In the genomic region with DNA sequence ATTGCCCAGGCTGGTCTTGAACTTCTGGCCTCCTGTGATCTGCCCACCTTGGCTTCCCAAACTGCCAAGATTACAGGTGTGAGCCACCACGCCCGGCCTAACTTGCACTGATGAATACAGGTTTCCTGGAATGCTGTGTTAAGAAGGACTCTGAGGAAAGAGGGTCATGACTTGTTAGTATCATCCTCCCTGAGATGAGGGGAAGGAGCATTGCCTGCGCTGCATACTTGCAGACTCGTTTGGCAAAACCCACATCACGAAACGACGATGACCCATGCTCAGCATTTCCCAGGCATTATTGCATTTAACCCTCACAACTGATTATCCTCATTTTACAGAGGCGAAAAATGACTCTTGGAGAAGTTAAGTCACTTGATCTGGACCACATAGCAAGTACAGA, we compare ENCODE assay signal across 29 cellular contexts.
"Had no signal": no experiment of that assay in that cellular context is flagged by ENCODE, and none has a peak within 500 bp of the region (broad histone marks: within the 10 kb centered on the region; RNA-seq: fewer than 3 reads in every experiment).

No MANE protein-coding gene starts in this region.

- DNase-seq: activated CD4-positive, alpha-beta memory T cell treated with anti-CD3 and anti-CD28 coated beads for 36 hours; activated CD4-positive, alpha-beta T cell treated with anti-CD3 and anti-CD28 coated beads for 36 hours; activated CD4-positive, alpha-beta T cell treated with anti-CD3 and anti-CD28 coated beads, Interleukin-2, amount 10 ng/mL, durations not matched to agents 24 days and 14 days; activated CD4-positive, CD25-positive, alpha-beta regulatory T cell; activated CD4-positive, CD25-positive, alpha-beta regulatory T cell treated with anti-CD3 and anti-CD28 coated beads, Interleukin-2, amount 50 U/mL, for 72 hours; activated CD8-positive, alpha-beta memory T cell treated with anti-CD3 and anti-CD28 coated beads, Interleukin-2, amount 10 ng/mL, durations not matched to agents 7 days and 5 days; activated CD8-positive, alpha-beta T cell treated with anti-CD3 and anti-CD28 coated beads, Interleukin-2, amount 10 ng/mL, durations not matched to agents 7 days and 5 days; activated gamma-delta T cell; activated naive CD4-positive, alpha-beta T cell; activated naive CD4-positive, alpha-beta T cell treated with anti-CD3 and anti-CD28 coated beads, Interleukin-2, amount 10 ng/mL, durations not matched to agents 7 days and 5 days; activated naive CD8-positive, alpha-beta T cell treated with anti-CD3 and anti-CD28 coated beads, Interleukin-2, amount 10 ng/mL, durations not matched to agents 7 days and 5 days; activated T-cell treated with anti-CD3 and anti-CD28 coated beads, Interleukin-2, amount 50 U/mL, for 4 hours; central memory CD4-positive, alpha-beta T cell; cerebellar nuclear complex; colonic mucosa; effector CD8-positive, alpha-beta T cell; esophagus squamous epithelium; foreskin melanocyte; T-helper 2 cell had no signal

- H3K9me3 Mint-ChIP-seq: activated CD4-positive, alpha-beta memory T cell treated with anti-CD3 and anti-CD28 coated beads for 36 hours; activated CD4-positive, alpha-beta T cell treated with anti-CD3 and anti-CD28 coated beads, Interleukin-2, amount 10 ng/mL, durations not matched to agents 24 days and 14 days; activated naive CD4-positive, alpha-beta T cell treated with anti-CD3 and anti-CD28 coated beads, Interleukin-2, amount 10 ng/mL, durations not matched to agents 7 days and 5 days; activated naive CD8-positive, alpha-beta T cell treated with anti-CD3 and anti-CD28 coated beads, Interleukin-2, amount 10 ng/mL, durations not matched to agents 7 days and 5 days; activated T-cell treated with anti-CD3 and anti-CD28 coated beads, Interleukin-2, amount 50 U/mL, for 4 hours; activated T-helper 17 cell treated with anti-CD3 and anti-CD28 coated beads, Interleukin-2, amount 50 U/mL, for 72 hours had no signal

- H3K4me1 ChIP-seq: ascending aorta, breast epithelium, colonic mucosa had no signal

- H3K36me3 Mint-ChIP-seq: activated CD4-positive, alpha-beta memory T cell treated with anti-CD3 and anti-CD28 coated beads for 36 hours; activated CD8-positive, alpha-beta memory T cell treated with anti-CD3 and anti-CD28 coated beads, Interleukin-2, amount 10 ng/mL, durations not matched to agents 7 days and 5 days; activated naive CD4-positive, alpha-beta T cell treated with anti-CD3 and anti-CD28 coated beads, Interleukin-2, amount 10 ng/mL, durations not matched to agents 7 days and 5 days; activated naive CD4-positive, alpha-beta T cell treated with anti-CD3 and anti-CD28 coated beads, Interleukin-2, amount 50 U/mL, for 72 hours had no signal

- H3K27ac Mint-ChIP-seq: activated CD4-positive, alpha-beta memory T cell treated with anti-CD3 and anti-CD28 coated beads for 36 hours; activated CD4-positive, alpha-beta T cell treated with anti-CD3 and anti-CD28 coated beads for 36 hours; activated CD4-positive, alpha-beta T cell treated with anti-CD3 and anti-CD28 coated beads, Interleukin-2, amount 10 ng/mL, durations not matched to agents 24 days and 14 days; activated CD8-positive, alpha-beta memory T cell treated with anti-CD3 and anti-CD28 coated beads, Interleukin-2, amount 10 ng/mL, durations not matched to agents 7 days and 5 days; activated CD8-positive, alpha-beta T cell treated with anti-CD3 and anti-CD28 coated beads, Interleukin-2, amount 10 ng/mL, durations not matched to agents 7 days and 5 days; activated naive CD4-positive, alpha-beta T cell treated with anti-CD3 and anti-CD28 coated beads, Interleukin-2, amount 10 ng/mL, durations not matched to agents 7 days and 5 days; activated naive CD4-positive, alpha-beta T cell treated with anti-CD3 and anti-CD28 coated beads, Interleukin-2, amount 50 U/mL, for 72 hours; activated naive CD8-positive, alpha-beta T cell treated with anti-CD3 and anti-CD28 coated beads, Interleukin-2, amount 10 ng/mL, durations not matched to agents 7 days and 5 days; activated T-helper 17 cell treated with anti-CD3 and anti-CD28 coated beads, Interleukin-2, amount 50 U/mL, for 72 hours; brain had no signal

- H3K27ac ChIP-seq: ascending aorta, breast epithelium, cardiac muscle cell, colonic mucosa, epithelial cell of prostate, esophagus squamous epithelium, gastroesophageal sphincter had no signal

- H3K4me3 ChIP-seq: ascending aorta, breast epithelium, cardiac muscle cell, colonic mucosa, esophagus squamous epithelium, gastroesophageal sphincter had no signal

- ATAC-seq: activated CD4-positive, alpha-beta T cell treated with anti-CD3 and anti-CD28 coated beads for 36 hours; activated CD8-positive, alpha-beta memory T cell treated with anti-CD3 and anti-CD28 coated beads, Interleukin-2, amount 10 ng/mL, durations not matched to agents 7 days and 5 days; activated CD8-positive, alpha-beta T cell treated with anti-CD3 and anti-CD28 coated beads, Interleukin-2, amount 10 ng/mL, durations not matched to agents 7 days and 5 days; activated naive CD4-positive, alpha-beta T cell treated with anti-CD3 and anti-CD28 coated beads, Interleukin-2, amount 50 U/mL, for 72 hours; activated T-cell treated with anti-CD3 and anti-CD28 coated beads, Interleukin-2, amount 50 U/mL, for 4 hours; activated T-helper 17 cell treated with anti-CD3 and anti-CD28 coated beads, Interleukin-2, amount 50 U/mL, for 72 hours; gastroesophageal sphincter had no signal

- H3K4me3 Mint-ChIP-seq: activated CD4-positive, alpha-beta memory T cell treated with anti-CD3 and anti-CD28 coated beads for 36 hours; activated CD4-positive, alpha-beta T cell treated with anti-CD3 and anti-CD28 coated beads for 36 hours; activated CD4-positive, alpha-beta T cell treated with anti-CD3 and anti-CD28 coated beads, Interleukin-2, amount 10 ng/mL, durations not matched to agents 24 days and 14 days; activated CD8-positive, alpha-beta memory T cell treated with anti-CD3 and anti-CD28 coated beads, Interleukin-2, amount 10 ng/mL, durations not matched to agents 7 days and 5 days; activated CD8-positive, alpha-beta T cell treated with anti-CD3 and anti-CD28 coated beads, Interleukin-2, amount 10 ng/mL, durations not matched to agents 7 days and 5 days; activated naive CD4-positive, alpha-beta T cell treated with anti-CD3 and anti-CD28 coated beads, Interleukin-2, amount 10 ng/mL, durations not matched to agents 7 days and 5 days; activated naive CD8-positive, alpha-beta T cell treated with anti-CD3 and anti-CD28 coated beads, Interleukin-2, amount 10 ng/mL, durations not matched to agents 7 days and 5 days; activated T-cell treated with anti-CD3 and anti-CD28 coated beads, Interleukin-2, amount 50 U/mL, for 4 hours; activated T-helper 17 cell treated with anti-CD3 and anti-CD28 coated beads, Interleukin-2, amount 50 U/mL, for 72 hours; brain had no signal

- H3K27me3 ChIP-seq: ascending aorta, breast epithelium, cardiac muscle cell, colonic mucosa, esophagus squamous epithelium, gastroesophageal sphincter had no signal

- H3K36me3 ChIP-seq: ascending aorta, breast epithelium, cardiac muscle cell, colonic mucosa, esophagus squamous epithelium, gastroesophageal sphincter had no signal

- H3K27me3 Mint-ChIP-seq: activated CD4-positive, alpha-beta memory T cell treated with anti-CD3 and anti-CD28 coated beads for 36 hours; activated CD4-positive, alpha-beta T cell treated with anti-CD3 and anti-CD28 coated beads for 36 hours; activated CD4-positive, alpha-beta T cell treated with anti-CD3 and anti-CD28 coated beads, Interleukin-2, amount 10 ng/mL, durations not matched to agents 24 days and 14 days; activated CD8-positive, alpha-beta memory T cell treated with anti-CD3 and anti-CD28 coated beads, Interleukin-2, amount 10 ng/mL, durations not matched to agents 7 days and 5 days; activated naive CD8-positive, alpha-beta T cell treated with anti-CD3 and anti-CD28 coated beads, Interleukin-2, amount 10 ng/mL, durations not matched to agents 7 days and 5 days; activated T-helper 17 cell treated with anti-CD3 and anti-CD28 coated beads, Interleukin-2, amount 50 U/mL, for 72 hours had no signal

- H3K9me3 ChIP-seq: ascending aorta, breast epithelium, colonic mucosa, esophagus squamous epithelium, gastroesophageal sphincter had no signal

- FAIRE-seq: endometrium, endothelial cell of umbilical vein had no signal
